1 cellular context compared by ENCODE assay signal in the genomic region with DNA sequence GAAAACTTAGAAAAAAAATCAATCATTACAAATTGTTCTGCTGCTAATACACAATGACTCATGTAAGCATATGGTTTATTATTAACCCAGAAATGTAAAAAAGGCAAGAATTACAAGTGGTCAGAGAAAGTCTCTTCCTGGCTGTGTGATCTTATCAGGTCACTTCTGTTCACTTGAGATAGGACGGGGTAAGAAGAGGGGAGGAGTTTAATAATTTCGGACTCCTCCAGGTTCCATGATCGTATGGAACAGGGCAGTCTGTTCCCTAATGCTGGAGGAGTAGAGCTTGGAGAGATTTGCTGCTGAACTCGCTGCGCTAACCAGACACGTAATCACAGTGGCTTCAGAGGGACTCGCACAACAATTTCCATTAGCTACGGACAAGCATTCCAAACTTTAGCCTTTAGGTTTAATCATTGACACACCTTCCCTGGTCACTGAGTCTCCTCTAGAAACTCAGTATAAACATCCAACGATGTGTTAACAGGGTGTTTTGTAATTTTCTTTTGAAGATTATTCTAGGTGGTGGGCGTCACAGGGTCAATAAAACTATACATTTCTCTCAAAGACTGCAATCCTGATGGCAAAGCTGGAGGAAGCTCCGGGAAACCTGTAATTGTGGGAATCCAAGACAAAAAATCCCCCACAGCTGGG.
TF ChIP-seq lines count a peak whose summit lies in the region.

No MANE protein-coding gene starts in this region.

TF ChIP-seq in GM12878, 131 proteins besides CTCF, POLR2A, EP300 and RAD21 (continues in another document):
- TF ChIP-seq, protein P1, sequence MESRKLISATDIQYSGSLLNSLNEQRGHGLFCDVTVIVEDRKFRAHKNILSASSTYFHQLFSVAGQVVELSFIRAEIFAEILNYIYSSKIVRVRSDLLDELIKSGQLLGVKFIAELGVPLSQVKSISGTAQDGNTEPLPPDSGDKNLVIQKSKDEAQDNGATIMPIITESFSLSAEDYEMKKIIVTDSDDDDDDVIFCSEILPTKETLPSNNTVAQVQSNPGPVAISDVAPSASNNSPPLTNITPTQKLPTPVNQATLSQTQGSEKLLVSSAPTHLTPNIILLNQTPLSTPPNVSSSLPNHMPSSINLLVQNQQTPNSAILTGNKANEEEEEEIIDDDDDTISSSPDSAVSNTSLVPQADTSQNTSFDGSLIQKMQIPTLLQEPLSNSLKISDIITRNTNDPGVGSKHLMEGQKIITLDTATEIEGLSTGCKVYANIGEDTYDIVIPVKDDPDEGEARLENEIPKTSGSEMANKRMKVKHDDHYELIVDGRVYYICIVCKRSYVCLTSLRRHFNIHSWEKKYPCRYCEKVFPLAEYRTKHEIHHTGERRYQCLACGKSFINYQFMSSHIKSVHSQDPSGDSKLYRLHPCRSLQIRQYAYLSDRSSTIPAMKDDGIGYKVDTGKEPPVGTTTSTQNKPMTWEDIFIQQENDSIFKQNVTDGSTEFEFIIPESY (IDR thresholded peaks at IDR 0.05): no peak; the same call in 1 of the 2 replicates
- TF ChIP-seq HDAC2 (IDR thresholded peaks at IDR 0.05): no peak
- TF ChIP-seq FOXM1 (IDR thresholded peaks at IDR 0.05; ENCODE audit: low read depth, low read length): no peak
- TF ChIP-seq, protein P2, sequence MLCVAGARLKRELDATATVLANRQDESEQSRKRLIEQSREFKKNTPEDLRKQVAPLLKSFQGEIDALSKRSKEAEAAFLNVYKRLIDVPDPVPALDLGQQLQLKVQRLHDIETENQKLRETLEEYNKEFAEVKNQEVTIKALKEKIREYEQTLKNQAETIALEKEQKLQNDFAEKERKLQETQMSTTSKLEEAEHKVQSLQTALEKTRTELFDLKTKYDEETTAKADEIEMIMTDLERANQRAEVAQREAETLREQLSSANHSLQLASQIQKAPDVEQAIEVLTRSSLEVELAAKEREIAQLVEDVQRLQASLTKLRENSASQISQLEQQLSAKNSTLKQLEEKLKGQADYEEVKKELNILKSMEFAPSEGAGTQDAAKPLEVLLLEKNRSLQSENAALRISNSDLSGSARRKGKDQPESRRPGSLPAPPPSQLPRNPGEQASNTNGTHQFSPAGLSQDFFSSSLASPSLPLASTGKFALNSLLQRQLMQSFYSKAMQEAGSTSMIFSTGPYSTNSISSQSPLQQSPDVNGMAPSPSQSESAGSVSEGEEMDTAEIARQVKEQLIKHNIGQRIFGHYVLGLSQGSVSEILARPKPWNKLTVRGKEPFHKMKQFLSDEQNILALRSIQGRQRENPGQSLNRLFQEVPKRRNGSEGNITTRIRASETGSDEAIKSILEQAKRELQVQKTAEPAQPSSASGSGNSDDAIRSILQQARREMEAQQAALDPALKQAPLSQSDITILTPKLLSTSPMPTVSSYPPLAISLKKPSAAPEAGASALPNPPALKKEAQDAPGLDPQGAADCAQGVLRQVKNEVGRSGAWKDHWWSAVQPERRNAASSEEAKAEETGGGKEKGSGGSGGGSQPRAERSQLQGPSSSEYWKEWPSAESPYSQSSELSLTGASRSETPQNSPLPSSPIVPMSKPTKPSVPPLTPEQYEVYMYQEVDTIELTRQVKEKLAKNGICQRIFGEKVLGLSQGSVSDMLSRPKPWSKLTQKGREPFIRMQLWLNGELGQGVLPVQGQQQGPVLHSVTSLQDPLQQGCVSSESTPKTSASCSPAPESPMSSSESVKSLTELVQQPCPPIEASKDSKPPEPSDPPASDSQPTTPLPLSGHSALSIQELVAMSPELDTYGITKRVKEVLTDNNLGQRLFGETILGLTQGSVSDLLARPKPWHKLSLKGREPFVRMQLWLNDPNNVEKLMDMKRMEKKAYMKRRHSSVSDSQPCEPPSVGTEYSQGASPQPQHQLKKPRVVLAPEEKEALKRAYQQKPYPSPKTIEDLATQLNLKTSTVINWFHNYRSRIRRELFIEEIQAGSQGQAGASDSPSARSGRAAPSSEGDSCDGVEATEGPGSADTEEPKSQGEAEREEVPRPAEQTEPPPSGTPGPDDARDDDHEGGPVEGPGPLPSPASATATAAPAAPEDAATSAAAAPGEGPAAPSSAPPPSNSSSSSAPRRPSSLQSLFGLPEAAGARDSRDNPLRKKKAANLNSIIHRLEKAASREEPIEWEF (IDR thresholded peaks at IDR 0.05; ENCODE audit: insufficient replicate concordance, low read depth, low read length): no peak
- peak; percentile 78 for TF ChIP-seq IKZF1 (conservative IDR thresholded peaks at IDR 0.05)
- no peak for TF ChIP-seq NFIC (IDR thresholded peaks at IDR 0.05; ENCODE audit: low read depth, low read length)
- TF ChIP-seq, protein P3, sequence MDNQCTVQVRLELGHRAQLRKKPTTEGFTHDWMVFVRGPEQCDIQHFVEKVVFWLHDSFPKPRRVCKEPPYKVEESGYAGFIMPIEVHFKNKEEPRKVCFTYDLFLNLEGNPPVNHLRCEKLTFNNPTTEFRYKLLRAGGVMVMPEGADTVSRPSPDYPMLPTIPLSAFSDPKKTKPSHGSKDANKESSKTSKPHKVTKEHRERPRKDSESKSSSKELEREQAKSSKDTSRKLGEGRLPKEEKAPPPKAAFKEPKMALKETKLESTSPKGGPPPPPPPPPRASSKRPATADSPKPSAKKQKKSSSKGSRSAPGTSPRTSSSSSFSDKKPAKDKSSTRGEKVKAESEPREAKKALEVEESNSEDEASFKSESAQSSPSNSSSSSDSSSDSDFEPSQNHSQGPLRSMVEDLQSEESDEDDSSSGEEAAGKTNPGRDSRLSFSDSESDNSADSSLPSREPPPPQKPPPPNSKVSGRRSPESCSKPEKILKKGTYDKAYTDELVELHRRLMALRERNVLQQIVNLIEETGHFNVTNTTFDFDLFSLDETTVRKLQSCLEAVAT (IDR thresholded peaks at IDR 0.05): peak; percentile 96
- TF ChIP-seq CREB1 (IDR thresholded peaks at IDR 0.05; ENCODE audit: low read depth): no peak
- TF ChIP-seq RFX5 (IDR thresholded peaks at IDR 0.05; ENCODE audit: low read depth, low read length): no peak
- TF ChIP-seq POU2F2 (IDR thresholded peaks at IDR 0.05; ENCODE audit: borderline replicate concordance, low read depth, low read length): no peak
- TF ChIP-seq ATF7 (IDR thresholded peaks at IDR 0.05; ENCODE audit: low read depth): peak; percentile 57
- TF ChIP-seq, protein P4, sequence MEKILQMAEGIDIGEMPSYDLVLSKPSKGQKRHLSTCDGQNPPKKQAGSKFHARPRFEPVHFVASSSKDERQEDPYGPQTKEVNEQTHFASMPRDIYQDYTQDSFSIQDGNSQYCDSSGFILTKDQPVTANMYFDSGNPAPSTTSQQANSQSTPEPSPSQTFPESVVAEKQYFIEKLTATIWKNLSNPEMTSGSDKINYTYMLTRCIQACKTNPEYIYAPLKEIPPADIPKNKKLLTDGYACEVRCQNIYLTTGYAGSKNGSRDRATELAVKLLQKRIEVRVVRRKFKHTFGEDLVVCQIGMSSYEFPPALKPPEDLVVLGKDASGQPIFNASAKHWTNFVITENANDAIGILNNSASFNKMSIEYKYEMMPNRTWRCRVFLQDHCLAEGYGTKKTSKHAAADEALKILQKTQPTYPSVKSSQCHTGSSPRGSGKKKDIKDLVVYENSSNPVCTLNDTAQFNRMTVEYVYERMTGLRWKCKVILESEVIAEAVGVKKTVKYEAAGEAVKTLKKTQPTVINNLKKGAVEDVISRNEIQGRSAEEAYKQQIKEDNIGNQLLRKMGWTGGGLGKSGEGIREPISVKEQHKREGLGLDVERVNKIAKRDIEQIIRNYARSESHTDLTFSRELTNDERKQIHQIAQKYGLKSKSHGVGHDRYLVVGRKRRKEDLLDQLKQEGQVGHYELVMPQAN (conservative IDR thresholded peaks at IDR 0.05): 0 out of 2 replicates have a peak, but pooled peaks have one; percentile 27
- TF ChIP-seq, protein P5, sequence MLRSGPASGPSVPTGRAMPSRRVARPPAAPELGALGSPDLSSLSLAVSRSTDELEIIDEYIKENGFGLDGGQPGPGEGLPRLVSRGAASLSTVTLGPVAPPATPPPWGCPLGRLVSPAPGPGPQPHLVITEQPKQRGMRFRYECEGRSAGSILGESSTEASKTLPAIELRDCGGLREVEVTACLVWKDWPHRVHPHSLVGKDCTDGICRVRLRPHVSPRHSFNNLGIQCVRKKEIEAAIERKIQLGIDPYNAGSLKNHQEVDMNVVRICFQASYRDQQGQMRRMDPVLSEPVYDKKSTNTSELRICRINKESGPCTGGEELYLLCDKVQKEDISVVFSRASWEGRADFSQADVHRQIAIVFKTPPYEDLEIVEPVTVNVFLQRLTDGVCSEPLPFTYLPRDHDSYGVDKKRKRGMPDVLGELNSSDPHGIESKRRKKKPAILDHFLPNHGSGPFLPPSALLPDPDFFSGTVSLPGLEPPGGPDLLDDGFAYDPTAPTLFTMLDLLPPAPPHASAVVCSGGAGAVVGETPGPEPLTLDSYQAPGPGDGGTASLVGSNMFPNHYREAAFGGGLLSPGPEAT (IDR thresholded peaks at IDR 0.05; ENCODE audit: low read depth): 0 out of 2 replicates have a peak, but pooled peaks have one; percentile 52
- TF ChIP-seq ZNF217 (IDR thresholded peaks at IDR 0.05): 0 out of 2 replicates have a peak, but pooled peaks have one; percentile 35
- no peak for TF ChIP-seq NR2F1 (conservative IDR thresholded peaks at IDR 0.05)
- TF ChIP-seq, protein P6, sequence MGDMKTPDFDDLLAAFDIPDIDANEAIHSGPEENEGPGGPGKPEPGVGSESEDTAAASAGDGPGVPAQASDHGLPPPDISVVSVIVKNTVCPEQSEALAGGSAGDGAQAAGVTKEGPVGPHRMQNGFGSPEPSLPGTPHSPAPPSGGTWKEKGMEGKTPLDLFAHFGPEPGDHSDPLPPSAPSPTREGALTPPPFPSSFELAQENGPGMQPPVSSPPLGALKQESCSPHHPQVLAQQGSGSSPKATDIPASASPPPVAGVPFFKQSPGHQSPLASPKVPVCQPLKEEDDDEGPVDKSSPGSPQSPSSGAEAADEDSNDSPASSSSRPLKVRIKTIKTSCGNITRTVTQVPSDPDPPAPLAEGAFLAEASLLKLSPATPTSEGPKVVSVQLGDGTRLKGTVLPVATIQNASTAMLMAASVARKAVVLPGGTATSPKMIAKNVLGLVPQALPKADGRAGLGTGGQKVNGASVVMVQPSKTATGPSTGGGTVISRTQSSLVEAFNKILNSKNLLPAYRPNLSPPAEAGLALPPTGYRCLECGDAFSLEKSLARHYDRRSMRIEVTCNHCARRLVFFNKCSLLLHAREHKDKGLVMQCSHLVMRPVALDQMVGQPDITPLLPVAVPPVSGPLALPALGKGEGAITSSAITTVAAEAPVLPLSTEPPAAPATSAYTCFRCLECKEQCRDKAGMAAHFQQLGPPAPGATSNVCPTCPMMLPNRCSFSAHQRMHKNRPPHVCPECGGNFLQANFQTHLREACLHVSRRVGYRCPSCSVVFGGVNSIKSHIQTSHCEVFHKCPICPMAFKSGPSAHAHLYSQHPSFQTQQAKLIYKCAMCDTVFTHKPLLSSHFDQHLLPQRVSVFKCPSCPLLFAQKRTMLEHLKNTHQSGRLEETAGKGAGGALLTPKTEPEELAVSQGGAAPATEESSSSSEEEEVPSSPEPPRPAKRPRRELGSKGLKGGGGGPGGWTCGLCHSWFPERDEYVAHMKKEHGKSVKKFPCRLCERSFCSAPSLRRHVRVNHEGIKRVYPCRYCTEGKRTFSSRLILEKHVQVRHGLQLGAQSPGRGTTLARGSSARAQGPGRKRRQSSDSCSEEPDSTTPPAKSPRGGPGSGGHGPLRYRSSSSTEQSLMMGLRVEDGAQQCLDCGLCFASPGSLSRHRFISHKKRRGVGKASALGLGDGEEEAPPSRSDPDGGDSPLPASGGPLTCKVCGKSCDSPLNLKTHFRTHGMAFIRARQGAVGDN (IDR thresholded peaks at IDR 0.05): no peak
- no peak for TF ChIP-seq CREM (IDR thresholded peaks at IDR 0.05; ENCODE audit: low read depth)
- no peak for TF ChIP-seq NR2C2 (IDR thresholded peaks at IDR 0.05; ENCODE audit: borderline replicate concordance, control insufficient read depth, insufficient read length, low read depth)
- TF ChIP-seq CBFB (IDR thresholded peaks at IDR 0.05; ENCODE audit: low read depth): no peak
- TF ChIP-seq, protein P7, sequence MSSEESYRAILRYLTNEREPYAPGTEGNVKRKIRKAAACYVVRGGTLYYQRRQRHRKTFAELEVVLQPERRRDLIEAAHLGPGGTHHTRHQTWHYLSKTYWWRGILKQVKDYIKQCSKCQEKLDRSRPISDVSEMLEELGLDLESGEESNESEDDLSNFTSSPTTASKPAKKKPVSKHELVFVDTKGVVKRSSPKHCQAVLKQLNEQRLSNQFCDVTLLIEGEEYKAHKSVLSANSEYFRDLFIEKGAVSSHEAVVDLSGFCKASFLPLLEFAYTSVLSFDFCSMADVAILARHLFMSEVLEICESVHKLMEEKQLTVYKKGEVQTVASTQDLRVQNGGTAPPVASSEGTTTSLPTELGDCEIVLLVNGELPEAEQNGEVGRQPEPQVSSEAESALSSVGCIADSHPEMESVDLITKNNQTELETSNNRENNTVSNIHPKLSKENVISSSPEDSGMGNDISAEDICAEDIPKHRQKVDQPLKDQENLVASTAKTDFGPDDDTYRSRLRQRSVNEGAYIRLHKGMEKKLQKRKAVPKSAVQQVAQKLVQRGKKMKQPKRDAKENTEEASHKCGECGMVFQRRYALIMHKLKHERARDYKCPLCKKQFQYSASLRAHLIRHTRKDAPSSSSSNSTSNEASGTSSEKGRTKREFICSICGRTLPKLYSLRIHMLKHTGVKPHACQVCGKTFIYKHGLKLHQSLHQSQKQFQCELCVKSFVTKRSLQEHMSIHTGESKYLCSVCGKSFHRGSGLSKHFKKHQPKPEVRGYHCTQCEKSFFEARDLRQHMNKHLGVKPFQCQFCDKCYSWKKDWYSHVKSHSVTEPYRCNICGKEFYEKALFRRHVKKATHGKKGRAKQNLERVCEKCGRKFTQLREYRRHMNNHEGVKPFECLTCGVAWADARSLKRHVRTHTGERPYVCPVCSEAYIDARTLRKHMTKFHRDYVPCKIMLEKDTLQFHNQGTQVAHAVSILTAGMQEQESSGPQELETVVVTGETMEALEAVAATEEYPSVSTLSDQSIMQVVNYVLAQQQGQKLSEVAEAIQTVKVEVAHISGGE (CRISPR knock-in tag; IDR thresholded peaks at IDR 0.05): no peak
- no peak for TF ChIP-seq SPI1 (IDR thresholded peaks at IDR 0.05; ENCODE audit: borderline replicate concordance, insufficient read depth, low read depth, low read length)
- TF ChIP-seq IRF4 (IDR thresholded peaks at IDR 0.05; ENCODE audit: low read depth, low read length): no peak
- TF ChIP-seq, protein P8, sequence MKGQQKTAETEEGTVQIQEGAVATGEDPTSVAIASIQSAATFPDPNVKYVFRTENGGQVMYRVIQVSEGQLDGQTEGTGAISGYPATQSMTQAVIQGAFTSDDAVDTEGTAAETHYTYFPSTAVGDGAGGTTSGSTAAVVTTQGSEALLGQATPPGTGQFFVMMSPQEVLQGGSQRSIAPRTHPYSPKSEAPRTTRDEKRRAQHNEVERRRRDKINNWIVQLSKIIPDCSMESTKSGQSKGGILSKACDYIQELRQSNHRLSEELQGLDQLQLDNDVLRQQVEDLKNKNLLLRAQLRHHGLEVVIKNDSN (IDR thresholded peaks at IDR 0.05; ENCODE audit: borderline replicate concordance, extremely low read length, insufficient read depth, low read depth, low read length): no peak
- TF ChIP-seq TCF3 (IDR thresholded peaks at IDR 0.05; ENCODE audit: borderline replicate concordance, insufficient read depth, low read depth, low read length): no peak
- peak; percentile 56 to 64 for TF ChIP-seq IKZF2 (IDR thresholded peaks at IDR 0.05)
- TF ChIP-seq RUNX3 (IDR thresholded peaks at IDR 0.05; ENCODE audit: low read length): no peak
- peak; percentile 59; the same call in 1 of the 2 replicates for TF ChIP-seq MTA3 (IDR thresholded peaks at IDR 0.05; ENCODE audit: borderline replicate concordance, low read length)
- no peak for TF ChIP-seq PAX5 (IDR thresholded peaks at IDR 0.05; ENCODE audit: borderline replicate concordance, low read depth, low read length)
- TF ChIP-seq CHD1 (IDR thresholded peaks at IDR 0.05; ENCODE audit: low read depth, low read length): no peak
- 0 out of 2 replicates have a peak, but pooled peaks have one; percentile 21 for TF ChIP-seq NBN (IDR thresholded peaks at IDR 0.05)
- TF ChIP-seq PML (IDR thresholded peaks at IDR 0.05; ENCODE audit: low read length): no peak
- TF ChIP-seq, protein P9, sequence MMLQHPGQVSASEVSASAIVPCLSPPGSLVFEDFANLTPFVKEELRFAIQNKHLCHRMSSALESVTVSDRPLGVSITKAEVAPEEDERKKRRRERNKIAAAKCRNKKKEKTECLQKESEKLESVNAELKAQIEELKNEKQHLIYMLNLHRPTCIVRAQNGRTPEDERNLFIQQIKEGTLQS (IDR thresholded peaks at IDR 0.05; ENCODE audit: borderline replicate concordance, extremely low read depth, low read depth, low read length): no peak
